ENCODE assay signal across 1 cellular context in the genomic region with DNA sequence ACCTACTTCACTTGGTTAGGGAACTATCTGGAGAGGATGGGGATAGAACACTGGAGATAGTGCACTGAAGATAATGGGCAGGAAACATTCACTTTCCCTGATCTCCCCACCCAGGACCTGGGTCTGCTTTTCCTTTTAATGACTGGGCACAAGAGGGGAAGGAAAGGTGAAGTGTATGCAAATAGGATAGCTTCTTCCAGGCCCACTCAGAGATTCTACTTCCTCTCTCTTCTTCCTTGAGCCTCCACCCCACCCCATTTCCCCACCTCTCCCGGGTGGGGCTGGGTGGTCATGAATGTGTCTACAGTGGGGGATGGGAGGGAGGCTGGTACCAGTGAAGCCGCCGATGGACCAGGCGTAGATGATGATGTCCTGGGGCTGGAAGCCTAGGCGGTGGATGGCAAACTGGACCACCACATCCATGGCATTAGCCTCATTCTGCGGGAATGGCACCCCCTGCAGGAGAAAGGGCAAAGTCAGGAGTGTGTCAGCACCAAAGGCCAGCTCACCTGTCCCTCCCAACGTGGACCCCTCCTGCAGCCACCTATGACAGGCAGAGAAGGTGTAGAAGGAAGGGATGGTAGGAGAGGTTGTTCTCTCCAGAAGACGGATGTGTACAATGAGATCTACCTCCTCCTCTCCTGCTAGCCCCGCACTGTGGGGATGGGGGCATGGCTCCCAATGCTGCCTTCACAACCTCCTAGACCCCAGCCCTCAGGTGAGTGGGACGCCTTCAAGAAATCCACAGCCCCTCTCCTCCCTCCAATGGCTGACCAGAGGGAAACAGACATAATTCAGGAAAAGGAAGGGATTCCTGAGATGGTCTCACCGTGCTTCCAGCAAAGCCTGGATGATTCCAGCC.
TF ChIP-seq lines count a peak whose summit lies in the region.

No MANE protein-coding gene starts in this region.

TF ChIP-seq in HepG2, 621 proteins besides CTCF, POLR2A, EP300 and RAD21:
- TF ChIP-seq ZNF124 (CRISPR knock-in tag; IDR thresholded peaks at IDR 0.05) (no peak), ZNF263 (CRISPR knock-in tag; IDR thresholded peaks at IDR 0.05) (no peak), ZSCAN25 (CRISPR knock-in tag; IDR thresholded peaks at IDR 0.05) (no peak), ZNF768 (CRISPR knock-in tag; IDR thresholded peaks at IDR 0.05) (peak; percentile 20; the same call in 1 of the 2 replicates), STAG1 (CRISPR knock-in tag; IDR thresholded peaks at IDR 0.05) (peak; percentile 34; the same call in 1 of the 2 replicates), ZNF577 (CRISPR knock-in tag; IDR thresholded peaks at IDR 0.05; ENCODE audit: borderline replicate concordance, low read depth) (no peak), SALL2 (CRISPR knock-in tag; IDR thresholded peaks at IDR 0.05) (no peak), NFRKB (IDR thresholded peaks at IDR 0.05) (no peak), FOSL2 (CRISPR knock-in tag; IDR thresholded peaks at IDR 0.05) (no peak), RBAK (CRISPR knock-in tag; IDR thresholded peaks at IDR 0.05) (no peak), ZNF562 (CRISPR knock-in tag; IDR thresholded peaks at IDR 0.05; ENCODE audit: borderline replicate concordance) (no peak), MIXL1 (CRISPR knock-in tag; IDR thresholded peaks at IDR 0.05) (no peak), DNMT3B (CRISPR knock-in tag; conservative IDR thresholded peaks at IDR 0.05) (no peak), KLF9 (CRISPR knock-in tag; IDR thresholded peaks at IDR 0.05; ENCODE audit: low read depth) (no peak)
- TF ChIP-seq, protein P1, sequence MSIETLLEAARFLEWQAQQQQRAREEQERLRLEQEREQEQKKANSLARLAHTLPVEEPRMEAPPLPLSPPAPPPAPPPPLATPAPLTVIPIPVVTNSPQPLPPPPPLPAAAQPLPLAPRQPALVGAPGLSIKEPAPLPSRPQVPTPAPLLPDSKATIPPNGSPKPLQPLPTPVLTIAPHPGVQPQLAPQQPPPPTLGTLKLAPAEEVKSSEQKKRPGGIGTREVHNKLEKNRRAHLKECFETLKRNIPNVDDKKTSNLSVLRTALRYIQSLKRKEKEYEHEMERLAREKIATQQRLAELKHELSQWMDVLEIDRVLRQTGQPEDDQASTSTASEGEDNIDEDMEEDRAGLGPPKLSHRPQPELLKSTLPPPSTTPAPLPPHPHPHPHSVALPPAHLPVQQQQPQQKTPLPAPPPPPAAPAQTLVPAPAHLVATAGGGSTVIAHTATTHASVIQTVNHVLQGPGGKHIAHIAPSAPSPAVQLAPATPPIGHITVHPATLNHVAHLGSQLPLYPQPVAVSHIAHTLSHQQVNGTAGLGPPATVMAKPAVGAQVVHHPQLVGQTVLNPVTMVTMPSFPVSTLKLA (IDR thresholded peaks at IDR 0.05) = no peak
- TF ChIP-seq, protein P2, sequence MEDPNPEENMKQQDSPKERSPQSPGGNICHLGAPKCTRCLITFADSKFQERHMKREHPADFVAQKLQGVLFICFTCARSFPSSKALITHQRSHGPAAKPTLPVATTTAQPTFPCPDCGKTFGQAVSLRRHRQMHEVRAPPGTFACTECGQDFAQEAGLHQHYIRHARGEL (CRISPR knock-in tag; IDR thresholded peaks at IDR 0.05) = no peak
- TF ChIP-seq, protein P3, sequence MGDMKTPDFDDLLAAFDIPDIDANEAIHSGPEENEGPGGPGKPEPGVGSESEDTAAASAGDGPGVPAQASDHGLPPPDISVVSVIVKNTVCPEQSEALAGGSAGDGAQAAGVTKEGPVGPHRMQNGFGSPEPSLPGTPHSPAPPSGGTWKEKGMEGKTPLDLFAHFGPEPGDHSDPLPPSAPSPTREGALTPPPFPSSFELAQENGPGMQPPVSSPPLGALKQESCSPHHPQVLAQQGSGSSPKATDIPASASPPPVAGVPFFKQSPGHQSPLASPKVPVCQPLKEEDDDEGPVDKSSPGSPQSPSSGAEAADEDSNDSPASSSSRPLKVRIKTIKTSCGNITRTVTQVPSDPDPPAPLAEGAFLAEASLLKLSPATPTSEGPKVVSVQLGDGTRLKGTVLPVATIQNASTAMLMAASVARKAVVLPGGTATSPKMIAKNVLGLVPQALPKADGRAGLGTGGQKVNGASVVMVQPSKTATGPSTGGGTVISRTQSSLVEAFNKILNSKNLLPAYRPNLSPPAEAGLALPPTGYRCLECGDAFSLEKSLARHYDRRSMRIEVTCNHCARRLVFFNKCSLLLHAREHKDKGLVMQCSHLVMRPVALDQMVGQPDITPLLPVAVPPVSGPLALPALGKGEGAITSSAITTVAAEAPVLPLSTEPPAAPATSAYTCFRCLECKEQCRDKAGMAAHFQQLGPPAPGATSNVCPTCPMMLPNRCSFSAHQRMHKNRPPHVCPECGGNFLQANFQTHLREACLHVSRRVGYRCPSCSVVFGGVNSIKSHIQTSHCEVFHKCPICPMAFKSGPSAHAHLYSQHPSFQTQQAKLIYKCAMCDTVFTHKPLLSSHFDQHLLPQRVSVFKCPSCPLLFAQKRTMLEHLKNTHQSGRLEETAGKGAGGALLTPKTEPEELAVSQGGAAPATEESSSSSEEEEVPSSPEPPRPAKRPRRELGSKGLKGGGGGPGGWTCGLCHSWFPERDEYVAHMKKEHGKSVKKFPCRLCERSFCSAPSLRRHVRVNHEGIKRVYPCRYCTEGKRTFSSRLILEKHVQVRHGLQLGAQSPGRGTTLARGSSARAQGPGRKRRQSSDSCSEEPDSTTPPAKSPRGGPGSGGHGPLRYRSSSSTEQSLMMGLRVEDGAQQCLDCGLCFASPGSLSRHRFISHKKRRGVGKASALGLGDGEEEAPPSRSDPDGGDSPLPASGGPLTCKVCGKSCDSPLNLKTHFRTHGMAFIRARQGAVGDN (CRISPR knock-in tag; IDR thresholded peaks at IDR 0.05) = 0 out of 2 replicates have a peak, but pooled peaks have one; percentile 12
- TF ChIP-seq, protein P4, sequence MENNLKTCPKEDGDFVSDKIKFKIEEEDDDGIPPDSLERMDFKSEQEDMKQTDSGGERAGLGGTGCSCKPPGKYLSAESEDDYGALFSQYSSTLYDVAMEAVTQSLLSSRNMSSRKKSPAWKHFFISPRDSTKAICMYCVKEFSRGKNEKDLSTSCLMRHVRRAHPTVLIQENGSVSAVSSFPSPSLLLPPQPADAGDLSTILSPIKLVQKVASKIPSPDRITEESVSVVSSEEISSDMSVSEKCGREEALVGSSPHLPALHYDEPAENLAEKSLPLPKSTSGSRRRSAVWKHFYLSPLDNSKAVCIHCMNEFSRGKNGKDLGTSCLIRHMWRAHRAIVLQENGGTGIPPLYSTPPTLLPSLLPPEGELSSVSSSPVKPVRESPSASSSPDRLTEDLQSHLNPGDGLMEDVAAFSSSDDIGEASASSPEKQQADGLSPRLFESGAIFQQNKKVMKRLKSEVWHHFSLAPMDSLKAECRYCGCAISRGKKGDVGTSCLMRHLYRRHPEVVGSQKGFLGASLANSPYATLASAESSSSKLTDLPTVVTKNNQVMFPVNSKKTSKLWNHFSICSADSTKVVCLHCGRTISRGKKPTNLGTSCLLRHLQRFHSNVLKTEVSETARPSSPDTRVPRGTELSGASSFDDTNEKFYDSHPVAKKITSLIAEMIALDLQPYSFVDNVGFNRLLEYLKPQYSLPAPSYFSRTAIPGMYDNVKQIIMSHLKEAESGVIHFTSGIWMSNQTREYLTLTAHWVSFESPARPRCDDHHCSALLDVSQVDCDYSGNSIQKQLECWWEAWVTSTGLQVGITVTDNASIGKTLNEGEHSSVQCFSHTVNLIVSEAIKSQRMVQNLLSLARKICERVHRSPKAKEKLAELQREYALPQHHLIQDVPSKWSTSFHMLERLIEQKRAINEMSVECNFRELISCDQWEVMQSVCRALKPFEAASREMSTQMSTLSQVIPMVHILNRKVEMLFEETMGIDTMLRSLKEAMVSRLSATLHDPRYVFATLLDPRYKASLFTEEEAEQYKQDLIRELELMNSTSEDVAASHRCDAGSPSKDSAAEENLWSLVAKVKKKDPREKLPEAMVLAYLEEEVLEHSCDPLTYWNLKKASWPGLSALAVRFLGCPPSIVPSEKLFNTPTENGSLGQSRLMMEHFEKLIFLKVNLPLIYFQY (CRISPR knock-in tag; IDR thresholded peaks at IDR 0.05; ENCODE audit: borderline replicate concordance) = no peak
- TF ChIP-seq, protein P5, sequence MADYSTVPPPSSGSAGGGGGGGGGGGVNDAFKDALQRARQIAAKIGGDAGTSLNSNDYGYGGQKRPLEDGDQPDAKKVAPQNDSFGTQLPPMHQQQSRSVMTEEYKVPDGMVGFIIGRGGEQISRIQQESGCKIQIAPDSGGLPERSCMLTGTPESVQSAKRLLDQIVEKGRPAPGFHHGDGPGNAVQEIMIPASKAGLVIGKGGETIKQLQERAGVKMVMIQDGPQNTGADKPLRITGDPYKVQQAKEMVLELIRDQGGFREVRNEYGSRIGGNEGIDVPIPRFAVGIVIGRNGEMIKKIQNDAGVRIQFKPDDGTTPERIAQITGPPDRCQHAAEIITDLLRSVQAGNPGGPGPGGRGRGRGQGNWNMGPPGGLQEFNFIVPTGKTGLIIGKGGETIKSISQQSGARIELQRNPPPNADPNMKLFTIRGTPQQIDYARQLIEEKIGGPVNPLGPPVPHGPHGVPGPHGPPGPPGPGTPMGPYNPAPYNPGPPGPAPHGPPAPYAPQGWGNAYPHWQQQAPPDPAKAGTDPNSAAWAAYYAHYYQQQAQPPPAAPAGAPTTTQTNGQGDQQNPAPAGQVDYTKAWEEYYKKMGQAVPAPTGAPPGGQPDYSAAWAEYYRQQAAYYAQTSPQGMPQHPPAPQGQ (CRISPR knock-in tag; IDR thresholded peaks at IDR 0.05; ENCODE audit: borderline replicate concordance) = no peak
